In genomic region chr1:1548591-1548990, GRCh38 we compare ENCODE assay signal across 25 cellular contexts. TPM values are rescaled to one million over a fixed set of nuclear protein-coding genes. Genes with fewer than 3 reads are reported as not detected.
DNase-seq lines count a peak whose midpoint lies in the region; ATAC-seq, FAIRE-seq and TF ChIP-seq lines count a peak whose summit lies in the region.
"Had no signal": no experiment of that assay in that cellular context is flagged by ENCODE, and none has a peak within 500 bp of the region (broad histone marks: within the 10 kb centered on the region; RNA-seq: fewer than 3 reads in every experiment).

No MANE protein-coding gene starts in this region.

- H3K4me1 ChIP-seq in HEK293 (ENCODE audit: control insufficient read depth, insufficient read depth, low read length) (no peaks in the 10 kb centered on the region), astrocyte (ENCODE audit: insufficient read depth, low read length) (no peaks in the 10 kb centered on the region), upper lobe of right lung (no peaks in the 10 kb centered on the region)

- H2AFZ ChIP-seq in astrocyte (ENCODE audit: low read depth, low read length) = no peak overlapping the region
- H2AFZ ChIP-seq: GM23248 had no signal

- TF ChIP-seq CTCF in HEK293 (tag by site-specific recombination; IDR thresholded peaks at IDR 0.05) (no peak), astrocyte (IDR thresholded peaks at IDR 0.05; ENCODE audit: insufficient read depth, low read depth, low read length) (no peak), nephron progenitor cell (IDR thresholded peaks at IDR 0.05) (no peak), upper lobe of right lung (IDR thresholded peaks at IDR 0.05) (no peak)

- DNase-seq in astrocyte (ENCODE audit: low read depth) (no peak), nephron progenitor cell (no peak), upper lobe of right lung (no peak), hippocampal formation (lab: John Stamatoyannopoulos, UW) (no peak)
- DNase-seq in stimulated activated naive B cell treated with anti-CD40 and anti-IgM and Interleukin-4, amounts not matched to agents 10 μg/mL and 1 μg/mL and 100 μg/mL, for 72 hours = no peak
- DNase-seq: C1 segment of cervical spinal cord; CD4-positive, alpha-beta memory T cell; COR-L47; DMS53; GM23248; H7; NCI-H1048; NCI-H1417; NCI-H1694; NCI-H2081; NCI-H226; NCI-H510A; NCI-H69; SHP77 treated with DMSO at 0.1 percent for 48 hours had no signal

- no peak overlapping the region for H3K4me2 ChIP-seq in astrocyte (ENCODE audit: low read length)

- H3K27ac Mint-ChIP-seq in astrocyte (ENCODE audit: unreplicated experiment) (peak overlapping the region; percentile 68), nephron progenitor cell (peak overlapping the region; percentile 77)
- no peak overlapping the region for H3K27ac Mint-ChIP-seq in stimulated activated naive B cell treated with anti-CD40 and anti-IgM and Interleukin-4, amounts not matched to agents 10 μg/mL and 1 μg/mL and 100 μg/mL, for 72 hours
- H3K27ac Mint-ChIP-seq: IgD-negative memory B cell had no signal

- peaks cover 4 to 53% of the 10 kb centered on the region in 2 experiments; a peak in 2 of 3 replicates for H3K36me3 ChIP-seq in HEK293 (ENCODE audit: control insufficient read depth in 2 of 2, insufficient read depth in 1 of 2, low read length in 2 of 2)
- no peaks in the 10 kb centered on the region for H3K36me3 ChIP-seq in astrocyte (ENCODE audit: insufficient read depth, low read length)
- peaks cover 6% of the 10 kb centered on the region for H3K36me3 ChIP-seq in upper lobe of right lung

- CTCF ChIA-PET in HEK293 (lab: Yijun Ruan, JAX) = no interaction called here

- H3K4me3 Mint-ChIP-seq in astrocyte (ENCODE audit: unreplicated experiment) = no peak overlapping the region
- H3K4me3 Mint-ChIP-seq in nephron progenitor cell = no peak overlapping the region
- no peak overlapping the region for H3K4me3 Mint-ChIP-seq in stimulated activated naive B cell treated with anti-CD40 and anti-IgM and Interleukin-4, amounts not matched to agents 10 μg/mL and 1 μg/mL and 100 μg/mL, for 72 hours
- H3K4me3 Mint-ChIP-seq: CD4-positive, alpha-beta memory T cell; IgD-negative memory B cell had no signal

- H3K79me2 ChIP-seq in astrocyte (ENCODE audit: insufficient read depth, low read length) = peaks cover 21% of the 10 kb centered on the region

- H3K27me3 Mint-ChIP-seq in astrocyte (ENCODE audit: low read depth, unreplicated experiment) (no peaks in the 10 kb centered on the region), nephron progenitor cell (ENCODE audit: low read depth, poor library complexity) (no peaks in the 10 kb centered on the region)
- H3K27me3 Mint-ChIP-seq in stimulated activated naive B cell treated with anti-CD40 and anti-IgM and Interleukin-4, amounts not matched to agents 10 μg/mL and 1 μg/mL and 100 μg/mL, for 72 hours = no peaks in the 10 kb centered on the region
- H3K27me3 Mint-ChIP-seq: CD4-positive, alpha-beta memory T cell; IgD-negative memory B cell had no signal

- no peak overlapping the region for H3K9ac ChIP-seq in astrocyte (ENCODE audit: low read length)
- H3K9ac ChIP-seq: GM23248 had no signal

- POLR2A ChIA-PET in HEK293 (lab: Yijun Ruan, JAX) = interaction anchor here (0.6 to 1.2 kb wide), 2 partner anchors 13 to 150 kb away, joined by 3 to 4 read pairs; partner anchors contain the start of gene CCNL2

- no peak for FAIRE-seq in astrocyte (lab: Jason Lieb, UNC)
- FAIRE-seq: A204.1, GM18507 had no signal

- no peak overlapping the region for H3K27ac ChIP-seq in HEK293 (ENCODE audit: extremely low read depth, low read depth, low read length)
- no peak overlapping the region for H3K27ac ChIP-seq in astrocyte (ENCODE audit: low read depth, low read length)
- H3K27ac ChIP-seq in upper lobe of right lung = no peak overlapping the region
- H3K27ac ChIP-seq: GM23248 had no signal

- H3K9me3 ChIP-seq in HEK293 (ENCODE audit: control insufficient read depth, insufficient read depth, low read depth, low read length) (no peaks in the 10 kb centered on the region), astrocyte (ENCODE audit: insufficient read depth, low read depth, low read length) (no peaks in the 10 kb centered on the region), upper lobe of right lung (no peaks in the 10 kb centered on the region)

- ATAC-seq in upper lobe of right lung (peak; percentile 4), HG03342 (IDR thresholded peaks at IDR 0.05; ENCODE audit: unreplicated experiment) (no peak)
- no peak for ATAC-seq in stimulated activated naive B cell treated with anti-CD40 and anti-IgM and Interleukin-4, amounts not matched to agents 10 μg/mL and 1 μg/mL and 100 μg/mL, for 72 hours (replicated peaks)
- ATAC-seq: Panc1 had no signal

- intact Hi-C loops in upper lobe of right lung (cut with DNase I) = no loop called here

- H3K36me3 Mint-ChIP-seq in astrocyte (ENCODE audit: low read depth, unreplicated experiment) = peaks cover 2% of the 10 kb centered on the region
- H3K36me3 Mint-ChIP-seq in nephron progenitor cell (ENCODE audit: low read depth) = peaks cover 10% of the 10 kb centered on the region
- H3K36me3 Mint-ChIP-seq in stimulated activated naive B cell treated with anti-CD40 and anti-IgM and Interleukin-4, amounts not matched to agents 10 μg/mL and 1 μg/mL and 100 μg/mL, for 72 hours = peaks cover 20 to 27% of the 10 kb centered on the region in 2 donors
- H3K36me3 Mint-ChIP-seq: CD4-positive, alpha-beta memory T cell; IgD-negative memory B cell had no signal

- H3K9me3 Mint-ChIP-seq in astrocyte (ENCODE audit: unreplicated experiment) (no peaks in the 10 kb centered on the region), nephron progenitor cell (no peaks in the 10 kb centered on the region)
- H3K9me3 Mint-ChIP-seq in stimulated activated naive B cell treated with anti-CD40 and anti-IgM and Interleukin-4, amounts not matched to agents 10 μg/mL and 1 μg/mL and 100 μg/mL, for 72 hours = no peaks in the 10 kb centered on the region
- H3K9me3 Mint-ChIP-seq: CD4-positive, alpha-beta memory T cell; IgD-negative memory B cell had no signal

- no peak overlapping the region for H3K4me3 ChIP-seq in HEK293 (ENCODE audit: low read depth, low read length)
- no peak overlapping the region for H3K4me3 ChIP-seq in astrocyte (ENCODE audit: insufficient read depth, low read depth, low read length)
- H3K4me3 ChIP-seq in upper lobe of right lung = no peak overlapping the region
- H3K4me3 ChIP-seq: GM23248 had no signal

- peaks cover 11% of the 10 kb centered on the region for H3K4me1 Mint-ChIP-seq in astrocyte (ENCODE audit: low read depth, unreplicated experiment)
- H3K4me1 Mint-ChIP-seq in nephron progenitor cell = peaks cover 7% of the 10 kb centered on the region
- H3K4me1 Mint-ChIP-seq in stimulated activated naive B cell treated with anti-CD40 and anti-IgM and Interleukin-4, amounts not matched to agents 10 μg/mL and 1 μg/mL and 100 μg/mL, for 72 hours = peaks cover 2 to 32% of the 10 kb centered on the region in 2 donors
- H3K4me1 Mint-ChIP-seq: IgD-negative memory B cell had no signal

- no peaks in the 10 kb centered on the region for H3K27me3 ChIP-seq in astrocyte (ENCODE audit: insufficient read depth, low read length)
- no peaks in the 10 kb centered on the region for H3K27me3 ChIP-seq in upper lobe of right lung

- peaks cover 37% of the 10 kb centered on the region for H4K20me1 ChIP-seq in astrocyte (ENCODE audit: insufficient read depth, low read length)

TF ChIP-seq in HEK293, 187 proteins besides CTCF, POLR2A, EP300 and RAD21 (continues in another document):
- TF ChIP-seq ZNF768 (tag by site-specific recombination; IDR thresholded peaks at IDR 0.05) (no peak), SALL2 (tag by site-specific recombination; IDR thresholded peaks at IDR 0.05; ENCODE audit: borderline replicate concordance) (no peak), EGR2 (tag by site-specific recombination; IDR thresholded peaks at IDR 0.05; ENCODE audit: low read depth) (peak; percentile 53), ZEB2 (tag by site-specific recombination; IDR thresholded peaks at IDR 0.05) (no peak), ZNF626 (tag by site-specific recombination; IDR thresholded peaks at IDR 0.05) (no peak), ZNF324 (tag by site-specific recombination; IDR thresholded peaks at IDR 0.05) (no peak), ZBTB49 (tag by site-specific recombination; IDR thresholded peaks at IDR 0.05; ENCODE audit: low read depth) (no peak), ZNF426 (tag by site-specific recombination; IDR thresholded peaks at IDR 0.05) (no peak)

RNA-seq across cellular contexts. Expression of gene TMEM240, which starts 8.2 kb away (rescaled TPM):
- 7.0 and 9.0 TPM in 2 replicates for total RNA-seq in astrocyte
- 2.9 TPM for total RNA-seq in upper lobe of right lung

RNA-seq across cellular contexts. Expression of gene SSU72, which starts 26.1 kb away (rescaled TPM):
- total RNA-seq in astrocyte (143 and 145 TPM in 2 replicates), upper lobe of right lung (125 TPM)

RNA-seq across cellular contexts. Expression of gene ATAD3A, which starts 36.6 kb away (rescaled TPM):
- total RNA-seq in astrocyte (51.1 and 54.9 TPM in 2 replicates), upper lobe of right lung (21.9 TPM)

RNA-seq across cellular contexts. Expression of gene FNDC10, which starts 51.3 kb away (rescaled TPM):
- 7.4 and 8.7 TPM in 2 replicates for total RNA-seq in astrocyte
- 7.4 TPM for total RNA-seq in upper lobe of right lung
